12 cellular contexts compared by ENCODE assay signal in the genomic region with DNA sequence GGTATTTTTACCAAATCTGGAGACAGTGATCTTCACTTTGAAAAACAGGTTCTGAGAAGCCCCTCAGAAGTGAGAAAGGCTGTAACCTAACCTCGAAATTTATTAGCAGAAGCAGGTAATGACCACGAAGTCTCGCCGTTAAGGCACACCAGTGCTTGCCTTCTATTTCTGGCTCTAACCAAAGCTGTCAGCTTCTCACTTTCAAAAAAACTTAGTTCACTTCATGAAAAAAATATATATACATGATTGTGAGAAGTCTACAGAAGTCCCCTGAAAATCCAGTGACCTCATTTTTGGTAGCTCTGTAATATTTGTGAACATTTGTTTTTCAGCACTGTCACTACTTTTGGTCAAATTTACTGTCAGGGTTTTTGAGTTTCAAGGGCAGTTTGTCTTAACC. TPM values are rescaled to one million over a fixed set of nuclear protein-coding genes. Genes with fewer than 3 reads are reported as not detected.
DNase-seq lines count a peak whose midpoint lies in the region; ATAC-seq, FAIRE-seq and TF ChIP-seq lines count a peak whose summit lies in the region.
"Had no signal": no experiment of that assay in that cellular context is flagged by ENCODE, and none has a peak within 500 bp of the region (broad histone marks: within the 10 kb centered on the region; RNA-seq: fewer than 3 reads in every experiment).

No MANE protein-coding gene starts in this region.

- 0 out of 2 replicates have a peak, but pooled peaks cover 6% of the 10 kb centered on the region for H3F3A ChIP-seq in MM.1S (ENCODE audit: insufficient read depth, low read length)

- DNase-seq in GM18507 (ENCODE audit: extremely low spot score, insufficient read length, low read depth) (no peak), MM.1S (peak; percentile 30), HuH-7 (ENCODE audit: low spot score) (no peak), transverse colon (no peak)
- no peak for DNase-seq in activated naive CD8-positive, alpha-beta T cell treated with anti-CD3 and anti-CD28 coated beads for 36 hours
- DNase-seq in activated CD4-positive, CD25-positive, alpha-beta regulatory T cell (lab: John Stamatoyannopoulos, UW) = no peak
- DNase-seq: CD4-positive, CD25-positive, alpha-beta regulatory T cell; naive thymus-derived CD4-positive, alpha-beta T cell; NCI-H774; T-helper 17 cell had no signal

- H3K36me3 Mint-ChIP-seq in activated naive CD8-positive, alpha-beta T cell treated with anti-CD3 and anti-CD28 coated beads for 36 hours = no peaks in the 10 kb centered on the region
- H3K36me3 Mint-ChIP-seq: CD4-positive, CD25-positive, alpha-beta regulatory T cell; naive thymus-derived CD4-positive, alpha-beta T cell had no signal

- H3K4me3 ChIP-seq in MM.1S (ENCODE audit: low read length) (no peak overlapping the region), transverse colon (no peak overlapping the region)

- H3K4me3 Mint-ChIP-seq in activated naive CD8-positive, alpha-beta T cell treated with anti-CD3 and anti-CD28 coated beads for 36 hours = no peak overlapping the region
- H3K4me3 Mint-ChIP-seq: CD4-positive, CD25-positive, alpha-beta regulatory T cell; naive thymus-derived CD4-positive, alpha-beta T cell; T-helper 17 cell had no signal

- H3K4me1 ChIP-seq in MM.1S (ENCODE audit: low read length) (peaks cover 17% of the 10 kb centered on the region), transverse colon (peaks cover 0 to 18% (median 17%) of the 10 kb centered on the region in 4 donors)

- TF ChIP-seq POLR2A in transverse colon (IDR thresholded peaks at IDR 0.05) = no peak

- H3K4me1 Mint-ChIP-seq in activated naive CD8-positive, alpha-beta T cell treated with anti-CD3 and anti-CD28 coated beads for 36 hours = peaks cover 19% of the 10 kb centered on the region

- peak; percentile 54 for FAIRE-seq in GM18507 (lab: Jason Lieb, UNC)

- no peaks in the 10 kb centered on the region for H3K9me2 ChIP-seq in MM.1S (replicated peaks; ENCODE audit: insufficient read depth, low read length)

- H3K9ac ChIP-seq in MM.1S (ENCODE audit: low read length) = no peak overlapping the region

- H3K27ac ChIP-seq in MM.1S (ENCODE audit: low read length) = peak overlapping the region; percentile 20; the same call in 1 of the 2 replicates
- H3K27ac ChIP-seq in transverse colon = no peak overlapping the region

- peaks cover 3% of the 10 kb centered on the region for H3K27me3 Mint-ChIP-seq in activated naive CD8-positive, alpha-beta T cell treated with anti-CD3 and anti-CD28 coated beads for 36 hours
- H3K27me3 Mint-ChIP-seq: CD4-positive, CD25-positive, alpha-beta regulatory T cell; T-helper 17 cell had no signal

- no peak overlapping the region for H2AFZ ChIP-seq in MM.1S (ENCODE audit: low read length)

- no peak overlapping the region for H3K27ac Mint-ChIP-seq in activated naive CD8-positive, alpha-beta T cell treated with anti-CD3 and anti-CD28 coated beads for 36 hours
- H3K27ac Mint-ChIP-seq: CD4-positive, CD25-positive, alpha-beta regulatory T cell; naive thymus-derived CD4-positive, alpha-beta T cell; T-helper 17 cell had no signal

- H3K9me3 Mint-ChIP-seq in activated naive CD8-positive, alpha-beta T cell treated with anti-CD3 and anti-CD28 coated beads for 36 hours = no peaks in the 10 kb centered on the region
- H3K9me3 Mint-ChIP-seq: CD4-positive, CD25-positive, alpha-beta regulatory T cell; naive thymus-derived CD4-positive, alpha-beta T cell had no signal

- H3K4me2 ChIP-seq in MM.1S (ENCODE audit: low read depth, low read length) = peak overlapping the region; percentile 40

- H4K20me1 ChIP-seq in MM.1S (ENCODE audit: insufficient read depth, low read length) = no peaks in the 10 kb centered on the region

- 76 to 90% methylated on average over 4 of the region's 4 CpGs for WGBS in transverse colon (ENCODE audit: low coverage in 1 of 2), 2 donors

- no peaks in the 10 kb centered on the region for H3K79me2 ChIP-seq in MM.1S (ENCODE audit: low read length)

- intact Hi-C loops in transverse colon (cut with DNase I; ENCODE audit: low total_unique reads) = no loop called here

- ATAC-seq in GM19452 (IDR thresholded peaks at IDR 0.05; ENCODE audit: unreplicated experiment) = peak; percentile 81
- ATAC-seq in HG02884 (IDR thresholded peaks at IDR 0.05; ENCODE audit: unreplicated experiment) = peak; percentile 53
- ATAC-seq: naive thymus-derived CD4-positive, alpha-beta T cell; T-helper 17 cell had no signal

- no peaks in the 10 kb centered on the region for H3K27me3 ChIP-seq in MM.1S (replicated peaks; ENCODE audit: insufficient read depth, low read length)
- no peaks in the 10 kb centered on the region for H3K27me3 ChIP-seq in transverse colon

- H3K9me3 ChIP-seq in MM.1S (replicated peaks; ENCODE audit: insufficient read depth, low read length) (no peaks in the 10 kb centered on the region), transverse colon (no peaks in the 10 kb centered on the region)

- TF ChIP-seq EP300 in transverse colon (IDR thresholded peaks at IDR 0.05; ENCODE audit: low read depth) = no peak

- TF ChIP-seq CTCF in MM.1S (IDR thresholded peaks at IDR 0.05; ENCODE audit: low read length) (no peak), transverse colon (IDR thresholded peaks at IDR 0.05) (no peak)

- H3K36me3 ChIP-seq in MM.1S (replicated peaks; ENCODE audit: insufficient read depth, low read length) = no peaks in the 10 kb centered on the region
- no peaks in the 10 kb centered on the region for H3K36me3 ChIP-seq in transverse colon

- in situ Hi-C loops in transverse colon (cut with MboI; ENCODE audit: low pct_ligation_motif_present in 1 of 4, low pct_unique_long_range_greater_than_20kb in 1 of 4, low sequenced_read_pairs in 3 of 4) = no loop called here

RNA-seq across cellular contexts. Expression of gene AKAP13, which starts 19.1 kb away (rescaled TPM):
- 10 to 100 TPM; 83.2 to 85.2 TPM for total RNA-seq in activated naive CD8-positive, alpha-beta T cell treated with anti-CD3 and anti-CD28 coated beads for 36 hours
- total RNA-seq in transverse colon = 100 to 1,000 TPM; 206 to 291 (median 214) TPM
